Comparison of ENCODE assay signal across 16 cellular contexts in the genomic region with DNA sequence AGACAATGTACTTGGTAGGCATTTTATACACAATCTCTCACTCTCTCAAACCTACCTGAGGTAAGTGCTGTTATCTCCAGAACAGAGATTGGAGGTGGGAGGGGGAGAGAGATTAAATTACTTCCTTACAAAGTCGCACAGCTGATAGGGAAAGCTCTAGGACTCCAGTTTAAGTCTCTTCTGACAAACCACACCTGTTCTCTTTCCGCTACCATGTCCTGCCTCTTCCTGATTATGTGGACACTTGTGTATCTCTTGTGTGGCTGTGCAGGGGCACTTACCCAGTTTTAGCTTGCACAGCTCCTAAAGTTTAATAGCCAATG.
"Had no signal": no experiment of that assay in that cellular context is flagged by ENCODE, and none has a peak within 500 bp of the region (broad histone marks: within the 10 kb centered on the region; RNA-seq: fewer than 3 reads in every experiment).

No MANE protein-coding gene starts in this region.

- H3K9me3 Mint-ChIP-seq: naive B cell; stimulated activated effector memory CD8-positive, alpha-beta T cell treated with anti-CD3 and anti-CD28 coated beads, Interleukin-12 subunit alpha, Interleukin-12 subunit beta, amount 100 ng/mL, for 72 hours; type B pancreatic cell had no signal

- H3K4me1 Mint-ChIP-seq: naive B cell; nephron progenitor cell; stimulated activated effector memory CD8-positive, alpha-beta T cell treated with anti-CD3 and anti-CD28 coated beads, Interleukin-12 subunit alpha, Interleukin-12 subunit beta, amount 100 ng/mL, for 72 hours had no signal

- DNase-seq: cortex of kidney; dorsolateral prefrontal cortex; effector CD8-positive, alpha-beta T cell; islet precursor cell; left ventricle myocardium inferior; mesenchymal stem cell; naive B cell; nephron progenitor cell; right lobe of liver; stimulated activated CD4-positive, alpha-beta T cell treated with anti-CD3 and anti-CD28 coated beads, Interleukin-4, amount 100 ng/mL, for 1 hour; stimulated activated CD8-positive, alpha-beta memory T cell treated with anti-CD3 and anti-CD28 coated beads, Interleukin-4, amount 100 ng/mL, for 48 hours; stimulated activated naive CD8-positive, alpha-beta T cell treated with anti-CD3 and anti-CD28 coated beads, Interleukin-15, Interleukin-2, amounts not matched to agents 100 U/mL and 50 U/mL, for 24 hours; thyroid gland had no signal

- H3K36me3 Mint-ChIP-seq: naive B cell; stimulated activated effector memory CD8-positive, alpha-beta T cell treated with anti-CD3 and anti-CD28 coated beads, Interleukin-12 subunit alpha, Interleukin-12 subunit beta, amount 100 ng/mL, for 72 hours; type B pancreatic cell had no signal

- ATAC-seq: esophagus mucosa; stimulated activated effector memory CD8-positive, alpha-beta T cell treated with anti-CD3 and anti-CD28 coated beads, Interleukin-12 subunit alpha, Interleukin-12 subunit beta, amount 100 ng/mL, for 72 hours; stimulated activated naive CD8-positive, alpha-beta T cell treated with anti-CD3 and anti-CD28 coated beads, Interleukin-15, Interleukin-2, amounts not matched to agents 100 U/mL and 50 U/mL, for 24 hours had no signal

- H3K4me3 Mint-ChIP-seq: naive B cell; nephron progenitor cell; stimulated activated effector memory CD8-positive, alpha-beta T cell treated with anti-CD3 and anti-CD28 coated beads, Interleukin-12 subunit alpha, Interleukin-12 subunit beta, amount 100 ng/mL, for 72 hours; type B pancreatic cell had no signal

- H3K27ac Mint-ChIP-seq: naive B cell; nephron progenitor cell; stimulated activated effector memory CD8-positive, alpha-beta T cell treated with anti-CD3 and anti-CD28 coated beads, Interleukin-12 subunit alpha, Interleukin-12 subunit beta, amount 100 ng/mL, for 72 hours; type B pancreatic cell had no signal
